ENCODE assay signal across 1 cellular context in the genomic region with DNA sequence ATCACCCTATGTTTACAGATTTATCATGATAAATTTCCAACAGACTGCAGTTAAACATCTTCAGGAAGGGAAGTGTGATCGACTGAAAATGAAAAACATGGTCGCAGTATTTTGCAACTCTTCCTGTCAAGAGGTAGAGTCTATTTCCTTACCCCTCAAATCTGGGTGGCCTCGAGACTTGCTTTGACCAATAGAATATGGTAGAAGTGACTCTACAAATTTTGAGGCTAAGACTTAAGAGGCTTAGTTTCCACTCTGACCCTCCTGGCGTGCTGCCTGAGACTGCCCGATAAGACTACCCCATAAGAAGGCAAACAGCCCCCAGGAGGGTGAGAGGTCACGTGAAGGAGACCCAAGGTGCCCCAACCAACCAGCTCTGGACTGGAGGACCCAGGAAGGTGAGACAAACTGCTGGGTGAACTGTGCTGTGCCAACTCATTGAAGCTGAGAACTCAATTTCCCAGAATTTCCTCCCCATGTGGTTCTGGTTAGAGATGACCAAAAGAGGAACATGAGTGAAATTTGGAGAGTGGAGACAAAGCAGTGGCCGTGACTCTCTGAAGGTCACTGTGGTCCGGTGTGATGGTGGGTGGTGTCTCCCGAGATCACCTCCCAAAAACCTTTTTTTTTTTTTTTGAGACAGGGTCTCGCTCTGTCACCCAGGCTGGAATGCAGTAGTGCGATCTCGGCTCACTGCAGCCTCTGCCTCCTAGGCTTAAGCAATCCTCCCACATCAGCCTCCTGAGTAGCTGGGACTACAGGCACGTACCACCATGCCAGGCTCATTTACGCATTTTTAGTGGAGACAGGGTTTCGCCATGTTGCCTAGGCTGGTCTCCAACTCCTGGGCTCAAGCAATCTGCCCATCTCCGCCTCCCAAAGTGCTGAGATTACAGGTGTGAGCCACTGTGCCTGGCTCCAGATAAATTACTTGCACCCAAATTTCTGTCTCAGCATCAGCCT.
TF ChIP-seq lines count a peak whose summit lies in the region.

No MANE protein-coding gene starts in this region.

TF ChIP-seq in K562, 482 proteins besides CTCF, POLR2A, EP300 and RAD21 (continued from another document and continues in another):
- TF ChIP-seq, protein P1, sequence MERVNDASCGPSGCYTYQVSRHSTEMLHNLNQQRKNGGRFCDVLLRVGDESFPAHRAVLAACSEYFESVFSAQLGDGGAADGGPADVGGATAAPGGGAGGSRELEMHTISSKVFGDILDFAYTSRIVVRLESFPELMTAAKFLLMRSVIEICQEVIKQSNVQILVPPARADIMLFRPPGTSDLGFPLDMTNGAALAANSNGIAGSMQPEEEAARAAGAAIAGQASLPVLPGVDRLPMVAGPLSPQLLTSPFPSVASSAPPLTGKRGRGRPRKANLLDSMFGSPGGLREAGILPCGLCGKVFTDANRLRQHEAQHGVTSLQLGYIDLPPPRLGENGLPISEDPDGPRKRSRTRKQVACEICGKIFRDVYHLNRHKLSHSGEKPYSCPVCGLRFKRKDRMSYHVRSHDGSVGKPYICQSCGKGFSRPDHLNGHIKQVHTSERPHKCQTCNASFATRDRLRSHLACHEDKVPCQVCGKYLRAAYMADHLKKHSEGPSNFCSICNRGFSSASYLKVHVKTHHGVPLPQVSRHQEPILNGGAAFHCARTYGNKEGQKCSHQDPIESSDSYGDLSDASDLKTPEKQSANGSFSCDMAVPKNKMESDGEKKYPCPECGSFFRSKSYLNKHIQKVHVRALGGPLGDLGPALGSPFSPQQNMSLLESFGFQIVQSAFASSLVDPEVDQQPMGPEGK (CRISPR knock-in tag; IDR thresholded peaks at IDR 0.05; ENCODE audit: borderline replicate concordance): no peak; the same call in 1 of the 2 replicates
- TF ChIP-seq, protein P2, sequence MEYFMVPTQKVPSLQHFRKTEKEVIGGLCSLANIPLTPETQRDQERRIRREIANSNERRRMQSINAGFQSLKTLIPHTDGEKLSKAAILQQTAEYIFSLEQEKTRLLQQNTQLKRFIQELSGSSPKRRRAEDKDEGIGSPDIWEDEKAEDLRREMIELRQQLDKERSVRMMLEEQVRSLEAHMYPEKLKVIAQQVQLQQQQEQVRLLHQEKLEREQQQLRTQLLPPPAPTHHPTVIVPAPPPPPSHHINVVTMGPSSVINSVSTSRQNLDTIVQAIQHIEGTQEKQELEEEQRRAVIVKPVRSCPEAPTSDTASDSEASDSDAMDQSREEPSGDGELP (CRISPR knock-in tag; IDR thresholded peaks at IDR 0.05; ENCODE audit: borderline replicate concordance): no peak
- TF ChIP-seq USF2 (CRISPR knock-in tag; IDR thresholded peaks at IDR 0.05) (peak; percentile 77), MBD2 (IDR thresholded peaks at IDR 0.05; ENCODE audit: borderline replicate concordance, low read depth) (no peak), SMAD1 (IDR thresholded peaks at IDR 0.05; ENCODE audit: low read depth, low read length, partially characterized antibody) (no peak), GTF2E2 (tag; IDR thresholded peaks at IDR 0.05) (no peak; the same call in 1 of the 2 replicates), ZNF347 (CRISPR knock-in tag; IDR thresholded peaks at IDR 0.05; ENCODE audit: low read depth) (no peak), NR2C2 (CRISPR knock-in tag; IDR thresholded peaks at IDR 0.05) (no peak), NR2C2 (tag; IDR thresholded peaks at IDR 0.05) (peak; percentile 79), C11orf30 (IDR thresholded peaks at IDR 0.05; ENCODE audit: low read depth) (peak; percentile 9; the same call in 1 of the 2 replicates), SIN3A (IDR thresholded peaks at IDR 0.05; ENCODE audit: borderline replicate concordance in 2 of 2, control insufficient read depth in 1 of 2, low read depth in 2 of 2, low read length in 2 of 2) (no peak), FOS (IDR thresholded peaks at IDR 0.05; ENCODE audit: extremely low read depth, insufficient read length) (no peak), SFPQ (IDR thresholded peaks at IDR 0.05; ENCODE audit: low read depth, low read length) (no peak), ZNF644 (tag; IDR thresholded peaks at IDR 0.05; ENCODE audit: low read depth) (peak; percentile 52; the same call in 1 of the 2 replicates), ZNF449 (CRISPR knock-in tag; IDR thresholded peaks at IDR 0.05) (no peak), ZNF766 (CRISPR knock-in tag; conservative IDR thresholded peaks at IDR 0.05) (peak; percentile 47), ZNF696 (CRISPR knock-in tag; conservative IDR thresholded peaks at IDR 0.05) (no peak), RFX7 (CRISPR knock-in tag; IDR thresholded peaks at IDR 0.05) (no peak), CBX2 (IDR thresholded peaks at IDR 0.05; ENCODE audit: insufficient read depth, low read length, poor library complexity, severe bottlenecking) (no peak), LARP7 (IDR thresholded peaks at IDR 0.05) (no peak), BRF1 (IDR thresholded peaks at IDR 0.05; ENCODE audit: borderline replicate concordance, extremely low read depth, insufficient read length) (no peak), JUNB (CRISPR knock-in tag; conservative IDR thresholded peaks at IDR 0.05) (no peak), ZNF134 (CRISPR knock-in tag; conservative IDR thresholded peaks at IDR 0.05) (peak; percentile 84), SMARCC2 (IDR thresholded peaks at IDR 0.05; ENCODE audit: low read depth) (no peak), BRD4 (IDR thresholded peaks at IDR 0.05) (no peak), ZMIZ1 (IDR thresholded peaks at IDR 0.05; ENCODE audit: low read depth in 2 of 2, low read length in 2 of 2) (no peak), TBP (optimal IDR thresholded peaks at IDR 0.05; ENCODE audit: low read depth, low read length) (no peak), NRF1 (conservative IDR thresholded peaks at IDR 0.05 in 1 of 2, IDR thresholded peaks at IDR 0.05 in 1 of 2) (no peak), OTX1 (CRISPR knock-in tag; IDR thresholded peaks at IDR 0.05) (no peak)
- TF ChIP-seq, protein P3, sequence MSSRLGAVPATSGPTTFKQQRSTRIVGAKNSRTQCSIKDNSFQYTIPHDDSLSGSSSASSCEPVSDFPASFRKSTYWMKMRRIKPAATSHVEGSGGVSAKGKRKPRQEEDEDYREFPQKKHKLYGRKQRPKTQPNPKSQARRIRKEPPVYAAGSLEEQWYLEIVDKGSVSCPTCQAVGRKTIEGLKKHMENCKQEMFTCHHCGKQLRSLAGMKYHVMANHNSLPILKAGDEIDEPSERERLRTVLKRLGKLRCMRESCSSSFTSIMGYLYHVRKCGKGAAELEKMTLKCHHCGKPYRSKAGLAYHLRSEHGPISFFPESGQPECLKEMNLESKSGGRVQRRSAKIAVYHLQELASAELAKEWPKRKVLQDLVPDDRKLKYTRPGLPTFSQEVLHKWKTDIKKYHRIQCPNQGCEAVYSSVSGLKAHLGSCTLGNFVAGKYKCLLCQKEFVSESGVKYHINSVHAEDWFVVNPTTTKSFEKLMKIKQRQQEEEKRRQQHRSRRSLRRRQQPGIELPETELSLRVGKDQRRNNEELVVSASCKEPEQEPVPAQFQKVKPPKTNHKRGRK (tag; IDR thresholded peaks at IDR 0.05): no peak
- TF ChIP-seq, protein P4, sequence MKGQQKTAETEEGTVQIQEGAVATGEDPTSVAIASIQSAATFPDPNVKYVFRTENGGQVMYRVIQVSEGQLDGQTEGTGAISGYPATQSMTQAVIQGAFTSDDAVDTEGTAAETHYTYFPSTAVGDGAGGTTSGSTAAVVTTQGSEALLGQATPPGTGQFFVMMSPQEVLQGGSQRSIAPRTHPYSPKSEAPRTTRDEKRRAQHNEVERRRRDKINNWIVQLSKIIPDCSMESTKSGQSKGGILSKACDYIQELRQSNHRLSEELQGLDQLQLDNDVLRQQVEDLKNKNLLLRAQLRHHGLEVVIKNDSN (CRISPR knock-in tag; IDR thresholded peaks at IDR 0.05): peak; percentile 41; the same call in 1 of the 2 replicates
- TF ChIP-seq, protein P5, sequence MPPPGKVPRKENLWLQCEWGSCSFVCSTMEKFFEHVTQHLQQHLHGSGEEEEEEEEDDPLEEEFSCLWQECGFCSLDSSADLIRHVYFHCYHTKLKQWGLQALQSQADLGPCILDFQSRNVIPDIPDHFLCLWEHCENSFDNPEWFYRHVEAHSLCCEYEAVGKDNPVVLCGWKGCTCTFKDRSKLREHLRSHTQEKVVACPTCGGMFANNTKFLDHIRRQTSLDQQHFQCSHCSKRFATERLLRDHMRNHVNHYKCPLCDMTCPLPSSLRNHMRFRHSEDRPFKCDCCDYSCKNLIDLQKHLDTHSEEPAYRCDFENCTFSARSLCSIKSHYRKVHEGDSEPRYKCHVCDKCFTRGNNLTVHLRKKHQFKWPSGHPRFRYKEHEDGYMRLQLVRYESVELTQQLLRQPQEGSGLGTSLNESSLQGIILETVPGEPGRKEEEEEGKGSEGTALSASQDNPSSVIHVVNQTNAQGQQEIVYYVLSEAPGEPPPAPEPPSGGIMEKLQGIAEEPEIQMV (tag; conservative IDR thresholded peaks at IDR 0.05; ENCODE audit: low read depth): no peak
